In genomic region chr9:133355881-133356357, GRCh38 we compare ENCODE assay signal across 1 cellular context.
TF ChIP-seq lines count a peak whose summit lies in the region.

No MANE protein-coding gene starts in this region.

TF ChIP-seq in HepG2, 621 proteins besides CTCF, POLR2A, EP300 and RAD21:
- no peak for TF ChIP-seq IRX3 (CRISPR knock-in tag; IDR thresholded peaks at IDR 0.05; ENCODE audit: borderline replicate concordance, low read depth)
- TF ChIP-seq KMT2A (CRISPR knock-in tag; IDR thresholded peaks at IDR 0.05): 0 out of 2 replicates have a peak, but pooled peaks have one; percentile 4
- no peak for TF ChIP-seq TEF (CRISPR knock-in tag; IDR thresholded peaks at IDR 0.05)
- TF ChIP-seq SAP130 (CRISPR knock-in tag; IDR thresholded peaks at IDR 0.05; ENCODE audit: low read depth): no peak; the same call in 1 of the 2 replicates
- no peak for TF ChIP-seq ZNF253 (CRISPR knock-in tag; IDR thresholded peaks at IDR 0.05; ENCODE audit: borderline replicate concordance)
- 0 out of 2 replicates have a peak, but pooled peaks have one; percentile 38 for TF ChIP-seq ZNF333 (CRISPR knock-in tag; IDR thresholded peaks at IDR 0.05; ENCODE audit: borderline replicate concordance)
- TF ChIP-seq MTF2 (CRISPR knock-in tag; IDR thresholded peaks at IDR 0.05; ENCODE audit: borderline replicate concordance): 0 out of 2 replicates have a peak, but pooled peaks have one; percentile 4
- TF ChIP-seq KDM5A (IDR thresholded peaks at IDR 0.05; ENCODE audit: borderline replicate concordance, low read length): peak; percentile 61; the same call in 1 of the 2 replicates
- TF ChIP-seq GMEB2 (CRISPR knock-in tag; IDR thresholded peaks at IDR 0.05; ENCODE audit: low read depth): no peak
- 0 out of 2 replicates have a peak, but pooled peaks have one; percentile 8 for TF ChIP-seq ZNF547 (CRISPR knock-in tag; IDR thresholded peaks at IDR 0.05)
- TF ChIP-seq ZFP36L2 (CRISPR knock-in tag; IDR thresholded peaks at IDR 0.05): no peak
- no peak for TF ChIP-seq ZNF503 (CRISPR knock-in tag; IDR thresholded peaks at IDR 0.05)
- 0 out of 2 replicates have a peak, but pooled peaks have one; percentile 10 for TF ChIP-seq PATZ1 (CRISPR knock-in tag; IDR thresholded peaks at IDR 0.05)
- TF ChIP-seq ZBTB39 (CRISPR knock-in tag; IDR thresholded peaks at IDR 0.05): 0 out of 2 replicates have a peak, but pooled peaks have one; percentile 23
- TF ChIP-seq HNF4G (IDR thresholded peaks at IDR 0.05; ENCODE audit: borderline replicate concordance, low read depth, low read length): no peak
- no peak for TF ChIP-seq HNF4G (CRISPR knock-in tag; IDR thresholded peaks at IDR 0.05; ENCODE audit: borderline replicate concordance, low read depth)
